Comparison of ENCODE assay signal across 32 cellular contexts in the genomic region with DNA sequence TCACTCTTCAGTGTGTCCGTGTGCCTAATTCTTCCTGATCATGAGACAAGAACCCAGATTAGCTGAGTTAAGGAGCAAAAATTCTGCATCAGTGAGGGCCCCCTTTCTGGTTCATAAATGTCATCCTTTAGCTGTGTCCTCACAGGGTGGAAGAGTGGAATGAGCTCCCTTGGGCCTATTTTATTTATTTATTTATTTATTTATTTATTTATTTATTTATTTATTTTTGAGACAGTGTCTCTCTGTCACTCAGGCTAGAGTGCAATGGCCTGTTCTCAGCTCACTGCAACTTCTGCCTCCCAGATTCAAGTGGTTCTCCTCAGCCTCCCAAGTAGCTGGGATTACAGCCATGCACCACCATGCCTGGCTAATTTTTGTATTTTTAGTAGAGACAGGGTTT.
"Had no signal": no experiment of that assay in that cellular context is flagged by ENCODE, and none has a peak within 500 bp of the region (broad histone marks: within the 10 kb centered on the region; RNA-seq: fewer than 3 reads in every experiment).

No MANE protein-coding gene starts in this region.

- H3K27ac ChIP-seq: adrenal gland, ascending aorta, coronary artery, dorsolateral prefrontal cortex, esophagus squamous epithelium, WERI-Rb-1 had no signal

- H3K36me3 ChIP-seq: adrenal gland had no signal

- H3K4me1 ChIP-seq: adrenal gland, ascending aorta, esophagus squamous epithelium had no signal

- H3K9me3 Mint-ChIP-seq: activated naive CD4-positive, alpha-beta T cell treated with anti-CD3 and anti-CD28 coated beads for 36 hours; activated naive CD4-positive, alpha-beta T cell treated with anti-CD3 and anti-CD28 coated beads, Interleukin-2, amount 50 U/mL, for 24 hours; activated naive CD8-positive, alpha-beta T cell treated with anti-CD3 and anti-CD28 coated beads, Interleukin-2, amount 50 U/mL, for 24 hours; activated T-helper 2 cell treated with anti-CD3 and anti-CD28 coated beads, Interferon-gamma antibody, Interleukin-2, Interleukin-4, amounts not matched to agents 10 μg/mL and 5 μg/mL and 100 μg/mL, durations not matched to agents 14 hours and 24 hours and 36 hours; central memory CD8-positive, alpha-beta T cell; T-cell had no signal

- H3K4me1 Mint-ChIP-seq: activated B cell treated with CpG ODN at 0.5 μM for 24 hours; activated naive CD4-positive, alpha-beta T cell treated with anti-CD3 and anti-CD28 coated beads, Interleukin-2, amount 50 U/mL, for 24 hours; activated naive CD8-positive, alpha-beta T cell treated with anti-CD3 and anti-CD28 coated beads for 36 hours; activated naive CD8-positive, alpha-beta T cell treated with anti-CD3 and anti-CD28 coated beads, Interleukin-2, amount 50 U/mL, for 24 hours; brain; central memory CD8-positive, alpha-beta T cell; T-cell had no signal

- H3K4me3 ChIP-seq: adrenal gland, ascending aorta, coronary artery, dorsolateral prefrontal cortex, esophagus squamous epithelium had no signal

- H3K4me3 Mint-ChIP-seq: activated B cell treated with CpG ODN at 0.5 μM for 24 hours; activated CD8-positive, alpha-beta memory T cell treated with anti-CD3 and anti-CD28 coated beads, Interleukin-2, amount 10 ng/mL, durations not matched to agents 7 days and 5 days; activated CD8-positive, alpha-beta T cell treated with anti-CD3 and anti-CD28 coated beads, Interleukin-2, amount 10 ng/mL, durations not matched to agents 7 days and 5 days; activated naive CD4-positive, alpha-beta T cell treated with anti-CD3 and anti-CD28 coated beads for 36 hours; activated naive CD4-positive, alpha-beta T cell treated with anti-CD3 and anti-CD28 coated beads, Interleukin-2, amount 50 U/mL, for 24 hours; activated naive CD8-positive, alpha-beta T cell treated with anti-CD3 and anti-CD28 coated beads for 36 hours; activated naive CD8-positive, alpha-beta T cell treated with anti-CD3 and anti-CD28 coated beads, Interleukin-2, amount 50 U/mL, for 24 hours; activated T-helper 1 cell treated with anti-CD3 and anti-CD28 coated beads, Interleukin-12 subunit alpha, Interleukin-12 subunit beta, Interleukin-2, Interleukin-4 antibody, amounts not matched to agents 30 ng/mL and 10 ng/mL and 1 ng/mL, durations not matched to agents 14 hours and 24 hours and 36 hours; brain; central memory CD8-positive, alpha-beta T cell; dendritic cell treated with granulocyte-macrophage colony-stimulating factor and Interleukin-4, amounts not matched to agents 40 ng/mL and 50 ng/mL, for 4 days; T-cell; T-helper 1 cell treated with Interleukin-12 subunit alpha and Interleukin-12 subunit beta and Interleukin-4 antibody, amounts not matched to agents 30 μg/mL and 1 μg/mL, for 36 hours had no signal

- H3K9me3 ChIP-seq: adrenal gland, esophagus squamous epithelium had no signal

- H3K27ac Mint-ChIP-seq: activated B cell treated with CpG ODN at 0.5 μM for 24 hours; activated CD8-positive, alpha-beta memory T cell treated with anti-CD3 and anti-CD28 coated beads, Interleukin-2, amount 10 ng/mL, durations not matched to agents 7 days and 5 days; activated CD8-positive, alpha-beta T cell treated with anti-CD3 and anti-CD28 coated beads, Interleukin-2, amount 10 ng/mL, durations not matched to agents 7 days and 5 days; activated naive CD4-positive, alpha-beta T cell treated with anti-CD3 and anti-CD28 coated beads, Interleukin-2, amount 50 U/mL, for 24 hours; activated naive CD8-positive, alpha-beta T cell treated with anti-CD3 and anti-CD28 coated beads for 36 hours; activated naive CD8-positive, alpha-beta T cell treated with anti-CD3 and anti-CD28 coated beads, Interleukin-2, amount 50 U/mL, for 24 hours; activated T-helper 1 cell treated with anti-CD3 and anti-CD28 coated beads, Interleukin-12 subunit alpha, Interleukin-12 subunit beta, Interleukin-2, Interleukin-4 antibody, amounts not matched to agents 30 ng/mL and 10 ng/mL and 1 ng/mL, durations not matched to agents 14 hours and 24 hours and 36 hours; activated T-helper 2 cell treated with anti-CD3 and anti-CD28 coated beads, Interferon-gamma antibody, Interleukin-2, Interleukin-4, amounts not matched to agents 10 μg/mL and 5 μg/mL and 100 μg/mL, durations not matched to agents 14 hours and 24 hours and 36 hours; brain; dendritic cell treated with granulocyte-macrophage colony-stimulating factor and Interleukin-4, amounts not matched to agents 40 ng/mL and 50 ng/mL, for 4 days; T-cell; T-helper 1 cell treated with Interleukin-12 subunit alpha and Interleukin-12 subunit beta and Interleukin-4 antibody, amounts not matched to agents 30 μg/mL and 1 μg/mL, for 36 hours had no signal

- DNase-seq: activated B cell treated with CpG ODN at 0.5 μM for 24 hours; activated CD4-positive, alpha-beta T cell treated with anti-CD3 and anti-CD28 coated beads for 48 hours; activated CD4-positive, alpha-beta T cell treated with anti-CD3 and anti-CD28 coated beads, Interleukin-2, amount 50 U/mL, for 1 hour; activated CD4-positive, alpha-beta T cell treated with anti-CD3 and anti-CD28 coated beads, Interleukin-2, amount 50 U/mL, for 48 hours; activated CD8-positive, alpha-beta memory T cell treated with anti-CD3 and anti-CD28 coated beads, Interleukin-2, amount 10 ng/mL, durations not matched to agents 7 days and 5 days; activated CD8-positive, alpha-beta memory T cell treated with anti-CD3 and anti-CD28 coated beads, Interleukin-2, amount 50 U/mL, for 4 hours; activated CD8-positive, alpha-beta T cell treated with anti-CD3 and anti-CD28 coated beads, Interleukin-2, amount 10 ng/mL, durations not matched to agents 7 days and 5 days; activated effector memory CD4-positive, alpha-beta T cell treated with anti-CD3 and anti-CD28 coated beads, Interleukin-2, amount 50 U/mL, for 16 hours; activated naive CD4-positive, alpha-beta T cell treated with anti-CD3 and anti-CD28 coated beads for 36 hours; activated naive CD8-positive, alpha-beta T cell treated with anti-CD3 and anti-CD28 coated beads for 36 hours; activated naive CD8-positive, alpha-beta T cell treated with anti-CD3 and anti-CD28 coated beads, Interleukin-2, amount 50 U/mL, for 24 hours; activated T-cell treated with anti-CD3 and anti-CD28 coated beads, Interleukin-2, amount 50 U/mL, for 1 hour; activated T-cell treated with anti-CD3 and anti-CD28 coated beads, Interleukin-2, amount 50 U/mL, for 48 hours; adrenal gland; amygdala; dorsolateral prefrontal cortex; effector memory CD4-positive, alpha-beta T cell; esophagus squamous epithelium; head of caudate nucleus; T-cell; T1000 had no signal

- ATAC-seq: activated CD4-positive, CD25-positive, alpha-beta regulatory T cell treated with anti-CD3 and anti-CD28 coated beads, Interleukin-2, amount 50 U/mL, for 24 hours; activated CD8-positive, alpha-beta memory T cell treated with anti-CD3 and anti-CD28 coated beads, Interleukin-2, amount 10 ng/mL, durations not matched to agents 7 days and 5 days; activated CD8-positive, alpha-beta T cell treated with anti-CD3 and anti-CD28 coated beads, Interleukin-2, amount 10 ng/mL, durations not matched to agents 7 days and 5 days; activated naive CD8-positive, alpha-beta T cell treated with anti-CD3 and anti-CD28 coated beads, Interleukin-2, amount 50 U/mL, for 24 hours; T-cell had no signal

- H3K27me3 ChIP-seq: adrenal gland, ascending aorta, dorsolateral prefrontal cortex, esophagus squamous epithelium had no signal

- H3K27me3 Mint-ChIP-seq: activated B cell treated with CpG ODN at 0.5 μM for 24 hours; activated CD8-positive, alpha-beta memory T cell treated with anti-CD3 and anti-CD28 coated beads, Interleukin-2, amount 10 ng/mL, durations not matched to agents 7 days and 5 days; activated naive CD4-positive, alpha-beta T cell treated with anti-CD3 and anti-CD28 coated beads, Interleukin-2, amount 50 U/mL, for 24 hours; activated naive CD8-positive, alpha-beta T cell treated with anti-CD3 and anti-CD28 coated beads for 36 hours; activated naive CD8-positive, alpha-beta T cell treated with anti-CD3 and anti-CD28 coated beads, Interleukin-2, amount 50 U/mL, for 24 hours; brain; central memory CD8-positive, alpha-beta T cell; dendritic cell treated with granulocyte-macrophage colony-stimulating factor and Interleukin-4, amounts not matched to agents 40 ng/mL and 50 ng/mL, for 4 days; T-cell had no signal
